Comparison of ENCODE assay signal across 17 cellular contexts in the genomic region with DNA sequence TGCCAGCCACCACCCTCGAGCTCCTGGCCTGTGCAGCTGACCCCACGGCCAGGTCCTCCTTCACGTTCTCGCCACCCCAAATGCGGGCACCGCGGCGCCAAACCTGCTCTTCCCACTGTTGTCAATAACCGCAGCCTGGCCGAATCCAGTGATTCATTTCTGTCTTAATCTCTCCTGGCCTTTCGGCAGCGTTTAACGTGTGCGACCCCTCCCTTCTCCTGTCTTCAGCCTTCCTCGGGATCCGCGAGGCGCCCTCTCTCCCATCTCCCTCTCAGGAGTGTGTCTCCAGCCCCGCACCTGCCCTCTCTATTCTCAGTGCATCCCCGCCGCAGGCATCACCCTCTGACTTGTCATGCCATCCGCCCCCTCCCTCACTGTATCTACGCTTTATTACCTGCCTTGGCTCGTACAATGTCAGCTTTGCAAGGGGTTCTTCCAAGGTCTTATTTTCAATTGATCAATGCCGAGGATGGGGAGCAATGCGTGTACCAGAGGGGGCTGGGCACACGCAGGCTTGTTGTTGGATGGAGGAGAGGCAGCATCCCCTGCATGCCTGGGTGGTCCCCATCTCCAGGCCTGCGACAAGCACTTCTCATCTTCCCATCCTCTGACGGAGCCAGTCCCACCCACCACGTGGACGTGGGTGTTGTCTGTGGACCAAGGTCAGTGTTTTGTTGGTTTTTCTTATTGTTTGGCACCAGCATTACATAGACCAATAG.
DNase-seq lines count a peak whose midpoint lies in the region; ATAC-seq and TF ChIP-seq lines count a peak whose summit lies in the region.
"Had no signal": no experiment of that assay in that cellular context is flagged by ENCODE, and none has a peak within 500 bp of the region (broad histone marks: within the 10 kb centered on the region; RNA-seq: fewer than 3 reads in every experiment).

No MANE protein-coding gene starts in this region.

- H3K36me3 ChIP-seq in RWPE2 (ENCODE audit: low read depth), result no peaks in the 10 kb centered on the region
- H3K36me3 ChIP-seq: BLaER1 treated with 17β-estradiol and CSF1 and Interleukin-3, amounts not matched to agents 10 nM and 100 nM; lower lobe of right lung had no signal

- intact Hi-C loops in Calu3 (cut with micrococcal nuclease; ENCODE audit: unreplicated experiment) (no loop called here), posterior vena cava (cut with DNase I) (no loop called here)

- ATAC-seq in RWPE2 (ENCODE audit: low read depth) (no peak), HG02840 (IDR thresholded peaks at IDR 0.05; ENCODE audit: low FRiP score, unreplicated experiment) (no peak)

- no peaks in the 10 kb centered on the region for H3K9me3 ChIP-seq in RWPE2 (ENCODE audit: severe bottlenecking)
- H3K9me3 ChIP-seq: lower lobe of right lung had no signal

- H3K9me3 Mint-ChIP-seq in Calu3 (ENCODE audit: low read depth, unreplicated experiment) (no peaks in the 10 kb centered on the region), glutamatergic neuron (ENCODE audit: unreplicated experiment) (no peaks in the 10 kb centered on the region)
- H3K9me3 Mint-ChIP-seq: activated naive CD8-positive, alpha-beta T cell treated with anti-CD3 and anti-CD28 coated beads, Interleukin-2, amount 50 U/mL, for 24 hours; activated T-cell treated with anti-CD3 and anti-CD28 coated beads, Interleukin-2, amount 50 U/mL, for 24 hours had no signal

- H3K4me3 Mint-ChIP-seq in Calu3 (ENCODE audit: low read depth, unreplicated experiment) (peak overlapping the region; percentile 38), glutamatergic neuron (ENCODE audit: unreplicated experiment) (no peak overlapping the region)
- H3K4me3 Mint-ChIP-seq: activated naive CD8-positive, alpha-beta T cell treated with anti-CD3 and anti-CD28 coated beads, Interleukin-2, amount 50 U/mL, for 24 hours; activated T-cell treated with anti-CD3 and anti-CD28 coated beads, Interleukin-2, amount 50 U/mL, for 24 hours had no signal

- DNase-seq in Calu3 (no peak), RWPE2 (ENCODE audit: low spot score) (no peak), fibroblast of mammary gland (ENCODE audit: low read depth) (no peak), posterior vena cava (ENCODE audit: low spot score) (peak; percentile 80), iPS-NIHi11 (ENCODE audit: low spot score) (no peak), glutamatergic neuron (no peak)
- no peak for DNase-seq in stimulated activated CD4-positive, alpha-beta T cell treated with anti-CD3 and anti-CD28 coated beads, Interleukin-1b, Interleukin-23, amount 100 ng/mL, for 48 hours
- DNase-seq: activated CD4-positive, alpha-beta T cell treated with anti-CD3 and anti-CD28 coated beads for 4 hours; activated T-cell treated with anti-CD3 and anti-CD28 coated beads, Interleukin-2, amount 50 U/mL, for 24 hours; DMS79 treated with DMSO at 0.1 percent for 48 hours; erythroblast; lower lobe of right lung; small intestine; T-helper 9 cell had no signal

- H3K27me3 ChIP-seq in RWPE2 (ENCODE audit: insufficient read depth, poor library complexity, severe bottlenecking), result no peaks in the 10 kb centered on the region
- H3K27me3 ChIP-seq: BLaER1 treated with 17β-estradiol and CSF1 and Interleukin-3, amounts not matched to agents 10 nM and 100 nM had no signal

- H3K27ac Mint-ChIP-seq in Calu3 (ENCODE audit: unreplicated experiment) (peak overlapping the region; percentile 82), glutamatergic neuron (ENCODE audit: unreplicated experiment) (no peak overlapping the region)
- H3K27ac Mint-ChIP-seq: activated naive CD8-positive, alpha-beta T cell treated with anti-CD3 and anti-CD28 coated beads, Interleukin-2, amount 50 U/mL, for 24 hours; activated T-cell treated with anti-CD3 and anti-CD28 coated beads, Interleukin-2, amount 50 U/mL, for 24 hours had no signal

- peaks cover 11% of the 10 kb centered on the region for H3K4me1 ChIP-seq in RWPE2 (ENCODE audit: insufficient read depth, poor library complexity, severe bottlenecking)

- H3K27me3 Mint-ChIP-seq in Calu3 (ENCODE audit: unreplicated experiment), result no peaks in the 10 kb centered on the region
- peaks cover 1% of the 10 kb centered on the region for H3K27me3 Mint-ChIP-seq in glutamatergic neuron (ENCODE audit: unreplicated experiment)

- CTCF ChIA-PET in Calu3 (lab: Charles Lee), result no interaction called here

- BruUV-seq in Calu3 (replicated peaks; lab: Mats Ljungman, UMichigan), result no TSS peak

- peak overlapping the region; percentile 41 for H3K27ac ChIP-seq in RWPE2 (ENCODE audit: poor library complexity, severe bottlenecking)
- H3K27ac ChIP-seq: BLaER1 treated with 17β-estradiol and CSF1 and Interleukin-3, amounts not matched to agents 10 nM and 100 nM; lower lobe of right lung had no signal

- H3K4me3 ChIP-seq in RWPE2 (ENCODE audit: severe bottlenecking), result no peak overlapping the region
- peak overlapping the region; percentile 15 for H3K4me3 ChIP-seq in fibroblast of mammary gland (ENCODE audit: control insufficient read depth, low read depth, low read length)
- H3K4me3 ChIP-seq: BLaER1 treated with 17β-estradiol and CSF1 and Interleukin-3, amounts not matched to agents 10 nM and 100 nM; lower lobe of right lung had no signal

- H3K36me3 Mint-ChIP-seq in Calu3 (ENCODE audit: insufficient read depth, unreplicated experiment) (peaks cover 11% of the 10 kb centered on the region), glutamatergic neuron (ENCODE audit: unreplicated experiment) (peaks cover 5% of the 10 kb centered on the region)

- TF ChIP-seq CTCF in Calu3 (IDR thresholded peaks at IDR 0.05; ENCODE audit: unreplicated experiment), result no peak
- TF ChIP-seq CTCF in RWPE2 (IDR thresholded peaks at IDR 0.05; ENCODE audit: poor library complexity, severe bottlenecking), result no peak
- no peak for TF ChIP-seq CTCF in fibroblast of mammary gland (conservative IDR thresholded peaks at IDR 0.05; ENCODE audit: control insufficient read depth, insufficient read depth, low read depth, low read length)
- TF ChIP-seq CTCF in glutamatergic neuron (IDR thresholded peaks at IDR 0.05; ENCODE audit: partially characterized antibody, unreplicated experiment), result no peak

- H3K4me1 Mint-ChIP-seq in Calu3 (ENCODE audit: low read depth, unreplicated experiment), result peaks cover 12% of the 10 kb centered on the region
- H3K4me1 Mint-ChIP-seq in glutamatergic neuron (ENCODE audit: low read depth, unreplicated experiment), result peaks cover 4% of the 10 kb centered on the region
